Comparison of ENCODE assay signal across 20 cellular contexts in genomic region chr20:890671-891070, GRCh38. TPM values are rescaled to one million over a fixed set of nuclear protein-coding genes. Genes with fewer than 3 reads are reported as not detected.
DNase-seq lines count a peak whose midpoint lies in the region; ATAC-seq and TF ChIP-seq lines count a peak whose summit lies in the region.
"Had no signal": no experiment of that assay in that cellular context is flagged by ENCODE, and none has a peak within 500 bp of the region (broad histone marks: within the 10 kb centered on the region; RNA-seq: fewer than 3 reads in every experiment).

No MANE protein-coding gene starts in this region.

- H2AFZ ChIP-seq in neural progenitor cell (replicated peaks): no peak overlapping the region

- H3F3A ChIP-seq in neural progenitor cell (ENCODE audit: low read depth): no peaks in the 10 kb centered on the region

- DNase-seq in neural progenitor cell (ENCODE audit: low spot score) (no peak), NCI-H1436 (lab: John Stamatoyannopoulos, UW) (no peak), BE2C (no peak), foreskin melanocyte (no peak)
- no peak for DNase-seq in stimulated activated naive CD8-positive, alpha-beta T cell treated with anti-CD3 and anti-CD28 coated beads, Interleukin-15, Interleukin-2, amounts not matched to agents 100 U/mL and 50 U/mL, for 24 hours
- DNase-seq: AML-193; CD4-positive, alpha-beta memory T cell; DMS153; KG1; NCI-H187 treated with DMSO at 0.1 percent for 48 hours; NCI-H2227 treated with DMSO at 0.1 percent for 48 hours; NCI-H510A treated with DMSO at 0.1 percent for 48 hours; NCI-H774; SHP77 treated with DMSO at 0.1 percent for 48 hours had no signal

- H3K27ac Mint-ChIP-seq in neural progenitor cell: peak overlapping the region; percentile 18
- H3K27ac Mint-ChIP-seq: CD4-positive, alpha-beta memory T cell had no signal

- H3K9ac ChIP-seq in BLaER1 treated with 17β-estradiol and CSF1 and Interleukin-3, amounts not matched to agents 10 nM and 100 nM: no peak overlapping the region
- no peak overlapping the region for H3K9ac ChIP-seq in neural progenitor cell

- peaks cover 0 to 10% (median 2%) of the 10 kb centered on the region in 11 experiments; a peak in 7 of 22 replicates for H3K27me3 ChIP-seq in BLaER1 treated with 17β-estradiol and CSF1 and Interleukin-3, amounts not matched to agents 10 nM and 100 nM
- H3K27me3 ChIP-seq in neural progenitor cell (peaks cover 13% of the 10 kb centered on the region), BE2C (no peaks in the 10 kb centered on the region)

- H3K27me3 Mint-ChIP-seq in neural progenitor cell (ENCODE audit: insufficient read depth, low read depth): peaks cover under 1% of the 10 kb centered on the region

- H3K4me3 Mint-ChIP-seq in neural progenitor cell: peak overlapping the region; percentile 0
- H3K4me3 Mint-ChIP-seq: CD4-positive, alpha-beta memory T cell had no signal

- no peaks in the 10 kb centered on the region for H3K9me3 Mint-ChIP-seq in neural progenitor cell
- H3K9me3 Mint-ChIP-seq: CD4-positive, alpha-beta memory T cell had no signal

- H3K36me3 ChIP-seq in BLaER1 treated with 17β-estradiol and CSF1 and Interleukin-3, amounts not matched to agents 10 nM and 100 nM: no peaks in the 10 kb centered on the region
- H3K36me3 ChIP-seq in neural progenitor cell (no peaks in the 10 kb centered on the region), BE2C (no peaks in the 10 kb centered on the region)

- H4K20me1 ChIP-seq in BLaER1 treated with 17β-estradiol and CSF1 and Interleukin-3, amounts not matched to agents 10 nM and 100 nM: peaks cover 0 to 26% (median 7%) of the 10 kb centered on the region in 11 experiments; a peak in 7 of 22 replicates
- peaks cover under 1% of the 10 kb centered on the region for H4K20me1 ChIP-seq in neural progenitor cell (ENCODE audit: low read depth)

- no peaks in the 10 kb centered on the region for H3K36me3 Mint-ChIP-seq in neural progenitor cell
- H3K36me3 Mint-ChIP-seq: CD4-positive, alpha-beta memory T cell had no signal

- ATAC-seq in stimulated activated naive CD8-positive, alpha-beta T cell treated with anti-CD3 and anti-CD28 coated beads, Interleukin-15, Interleukin-2, amounts not matched to agents 100 U/mL and 50 U/mL, for 24 hours: no peak
- ATAC-seq: HepG2 had no signal

- H3K4me1 ChIP-seq in BLaER1 treated with 17β-estradiol and CSF1 and Interleukin-3, amounts not matched to agents 10 nM and 100 nM: peaks cover 52 to 73% (median 66%) of the 10 kb centered on the region in 10 experiments
- H3K4me1 ChIP-seq in neural progenitor cell (no peaks in the 10 kb centered on the region), BE2C (no peaks in the 10 kb centered on the region)

- no peak overlapping the region for H3K4me3 ChIP-seq in BLaER1 treated with 17β-estradiol and CSF1 and Interleukin-3, amounts not matched to agents 10 nM and 100 nM
- H3K4me3 ChIP-seq in neural progenitor cell (no peak overlapping the region), BE2C (ENCODE audit: low read depth, low read length) (no peak overlapping the region)

- TF ChIP-seq CTCF in VCaP (conservative IDR thresholded peaks at IDR 0.05): no peak
- TF ChIP-seq CTCF in neural progenitor cell (IDR thresholded peaks at IDR 0.05): no peak
- TF ChIP-seq CTCF in BE2C (IDR thresholded peaks at IDR 0.05; ENCODE audit: low read depth, low read length): no peak

- no peak overlapping the region for H3K27ac ChIP-seq in BLaER1 treated with 17β-estradiol and CSF1 and Interleukin-3, amounts not matched to agents 10 nM and 100 nM
- H3K27ac ChIP-seq in VCaP (peak overlapping the region; percentile 89), neural progenitor cell (no peak overlapping the region), temporal lobe (ENCODE audit: low read depth, low read length) (peak overlapping the region; percentile 64)

- no peaks in the 10 kb centered on the region for H3K79me2 ChIP-seq in neural progenitor cell (ENCODE audit: low read depth)

- no peaks in the 10 kb centered on the region for H3K9me3 ChIP-seq in BLaER1 treated with 17β-estradiol and CSF1 and Interleukin-3, amounts not matched to agents 10 nM and 100 nM (replicated peaks in 1 of 11)
- H3K9me3 ChIP-seq in neural progenitor cell (ENCODE audit: low read depth): no peaks in the 10 kb centered on the region
- no peaks in the 10 kb centered on the region for H3K9me3 ChIP-seq in BE2C

- H3K4me1 Mint-ChIP-seq in neural progenitor cell: peaks cover 23% of the 10 kb centered on the region
- H3K4me1 Mint-ChIP-seq: CD4-positive, alpha-beta memory T cell had no signal

- H3K4me2 ChIP-seq in BLaER1 treated with 17β-estradiol and CSF1 and Interleukin-3, amounts not matched to agents 10 nM and 100 nM: peak overlapping the region; percentile 77 to 95 (median 83)
- no peak overlapping the region for H3K4me2 ChIP-seq in neural progenitor cell

RNA-seq across cellular contexts. Expression of gene ANGPT4, which starts 25.5 kb away (rescaled TPM):
- total RNA-seq in neural progenitor cell (ENCODE audit: low replicate concordance): 0.06 and 0.19 TPM in 2 replicates
- not detected for total RNA-seq in temporal lobe
- not detected for polyA plus RNA-seq in BE2C (2012; ENCODE audit: insufficient read depth, insufficient read length, low read depth)
- total RNA-seq: CD4-positive, alpha-beta memory T cell; HepG2; OCI-LY7; RPMI7951 had no signal
- polyA plus RNA-seq: CD4-positive, alpha-beta memory T cell; HepG2 had no signal

RNA-seq across cellular contexts. Expression of gene FAM110A, which starts 57.2 kb away (rescaled TPM):
- total RNA-seq in neural progenitor cell (ENCODE audit: low replicate concordance) (2.9 and 9.1 TPM in 2 replicates), temporal lobe (4.4 TPM)
- polyA plus RNA-seq in BE2C (2012; ENCODE audit: insufficient read depth, insufficient read length, low read depth): 6.5 TPM

Comparison
In these comparisons a context has a peak if more than half of its experiments do, and no peak if none do; other contexts are left out.
1. H3K27ac ChIP-seq: peak in VCaP (single experiment) and temporal lobe (single experiment); none in BLaER1 treated with 17β-estradiol and CSF1 and Interleukin-3, amounts not matched to agents 10 nM and 100 nM (0 of 11) and neural progenitor cell (single experiment).